ENCODE assay signal across 28 cellular contexts in genomic region chr20:10781526-10781925, GRCh38.
DNase-seq lines count a peak whose midpoint lies in the region; ATAC-seq and TF ChIP-seq lines count a peak whose summit lies in the region.
"Had no signal": no experiment of that assay in that cellular context is flagged by ENCODE, and none has a peak within 500 bp of the region (broad histone marks: within the 10 kb centered on the region; RNA-seq: fewer than 3 reads in every experiment).

No MANE protein-coding gene starts in this region.

- POLR2A ChIA-PET in GM10248 (lab: Yijun Ruan, JAX), result no interaction called here

- CTCF ChIA-PET in GM10248 (lab: Yijun Ruan, JAX), result interaction anchor here (0.8 to 1.3 kb wide), 2 partner anchors 13 to 14 kb away, joined by 3 read pairs; no protein-coding TSS in a partner anchor

- H3K4me1 ChIP-seq in upper lobe of right lung, result no peaks in the 10 kb centered on the region
- H3K4me1 ChIP-seq: adrenal gland had no signal

- no peak overlapping the region for H3K27ac ChIP-seq in upper lobe of right lung
- H3K27ac ChIP-seq: adrenal gland, brain microvascular endothelial cell, HL-60, psoas muscle, thoracic aorta, vagina had no signal

- TF ChIP-seq CTCF in GM10248 (IDR thresholded peaks at IDR 0.05; ENCODE audit: control extremely low read depth, extremely low read depth, low read depth, missing control alignments) (no peak), upper lobe of right lung (IDR thresholded peaks at IDR 0.05) (no peak)

- no peak overlapping the region for H3K4me3 ChIP-seq in upper lobe of right lung
- H3K4me3 ChIP-seq: A549, adrenal gland, psoas muscle, thoracic aorta, vagina had no signal

- DNase-seq in GM10248 (ENCODE audit: extremely low spot score), result peak; percentile 10
- peak; percentile 27 for DNase-seq in UCSD-AML1 (lab: John Stamatoyannopoulos, UW; ENCODE audit: unreplicated experiment)
- no peak for DNase-seq in upper lobe of right lung
- DNase-seq in iPS-NIHi11 (ENCODE audit: low spot score), result no peak
- DNase-seq: activated CD4-positive, alpha-beta T cell treated with anti-CD3 and anti-CD28 coated beads, Interleukin-2, amount 50 U/mL, for 1 hour; activated naive CD4-positive, alpha-beta T cell treated with anti-CD3 and anti-CD28 coated beads for 36 hours; adrenal gland; brain microvascular endothelial cell; CD8-positive, alpha-beta memory T cell; DMS 273 treated with DMSO at 0.1 percent for 48 hours; kidney; MV-4-11; naive thymus-derived CD8-positive, alpha-beta T cell; NCI-H1436 treated with DMSO at 0.1 percent for 48 hours; NCI-H748 treated with DMSO at 0.1 percent for 48 hours; occipital lobe; psoas muscle; stimulated activated CD4-positive, alpha-beta T cell treated with anti-CD3 and anti-CD28 coated beads, Interleukin-15, amount 100 ng/mL, for 24 hours; SW 1271; T-helper 9 cell had no signal

- H3K27me3 ChIP-seq in upper lobe of right lung, result no peaks in the 10 kb centered on the region
- H3K27me3 ChIP-seq: adrenal gland, brain microvascular endothelial cell, vagina had no signal

- intact Hi-C loops in upper lobe of right lung (cut with DNase I), result no loop called here

- no peaks in the 10 kb centered on the region for H3K36me3 ChIP-seq in upper lobe of right lung
- H3K36me3 ChIP-seq: adrenal gland, brain microvascular endothelial cell, thoracic aorta, vagina had no signal

- ATAC-seq in GM19025 (IDR thresholded peaks at IDR 0.05; ENCODE audit: low read depth, unreplicated experiment) (peak; percentile 59), HG02610 (IDR thresholded peaks at IDR 0.05; ENCODE audit: unreplicated experiment) (peak; percentile 63), HG03095 (IDR thresholded peaks at IDR 0.05; ENCODE audit: unreplicated experiment) (no peak), GM21360 (IDR thresholded peaks at IDR 0.05; ENCODE audit: unreplicated experiment) (no peak), upper lobe of right lung (no peak)
- ATAC-seq: A549; naive thymus-derived CD8-positive, alpha-beta T cell; psoas muscle had no signal

- no peaks in the 10 kb centered on the region for H3K9me3 ChIP-seq in upper lobe of right lung
- H3K9me3 ChIP-seq: adrenal gland, psoas muscle, thoracic aorta, vagina had no signal

Comparison
In these comparisons a context has a peak if more than half of its experiments do, and no peak if none do; other contexts are left out.
1. DNase-seq: peak in GM10248 (single experiment) and UCSD-AML1 (single experiment); none in upper lobe of right lung (single experiment) and iPS-NIHi11 (single experiment).
2. ATAC-seq: peak in GM19025 (single experiment) and HG02610 (single experiment); none in HG03095 (single experiment), GM21360 (single experiment) and upper lobe of right lung (single experiment).